ENCODE assay signal across 25 cellular contexts in genomic region chr20:3297096-3297411, GRCh38.
"Had no signal": no experiment of that assay in that cellular context is flagged by ENCODE, and none has a peak within 500 bp of the region (broad histone marks: within the 10 kb centered on the region; RNA-seq: fewer than 3 reads in every experiment).

No MANE protein-coding gene starts in this region.

- H3K9me3 Mint-ChIP-seq: activated T-cell treated with anti-CD3 and anti-CD28 coated beads, Interleukin-2, amount 50 U/mL, for 4 hours; activated T-helper 2 cell treated with anti-CD3 and anti-CD28 coated beads, Interferon-gamma antibody, Interleukin-2, Interleukin-4, amounts not matched to agents 10 μg/mL and 5 μg/mL and 100 μg/mL, durations not matched to agents 14 hours and 24 hours and 36 hours; naive B cell; stimulated activated naive B cell treated with anti-CD40 and anti-IgM and Interleukin-4, amounts not matched to agents 10 μg/mL and 1 μg/mL and 100 μg/mL, for 72 hours; T-helper 1 cell treated with Interleukin-12 subunit alpha and Interleukin-12 subunit beta and Interleukin-4 antibody, amounts not matched to agents 30 μg/mL and 1 μg/mL, for 36 hours; type B pancreatic cell; WTC11 had no signal

- H3K4me1 ChIP-seq: esophagus squamous epithelium, right lobe of liver, vagina had no signal

- H3K4me3 ChIP-seq: coronary artery, esophagus squamous epithelium, gastroesophageal sphincter, lung, right lobe of liver, testis, vagina had no signal

- DNase-seq: activated CD4-positive, alpha-beta T cell treated with anti-CD3 and anti-CD28 coated beads, Interleukin-2, amount 50 U/mL, for 4 hours; activated CD8-positive, alpha-beta memory T cell treated with anti-CD3 and anti-CD28 coated beads, Interleukin-2, amount 50 U/mL, for 48 hours; activated naive CD4-positive, alpha-beta T cell; activated T-cell treated with anti-CD3 and anti-CD28 coated beads, Interleukin-2, amount 50 U/mL, for 4 hours; cerebellar nuclear complex; esophagus squamous epithelium; head of caudate nucleus; naive B cell; right lobe of liver; stimulated activated CD4-positive, alpha-beta T cell treated with anti-CD3 and anti-CD28 coated beads, Interleukin-2, amount 100 ng/mL, for 48 hours; stimulated activated CD8-positive, alpha-beta memory T cell treated with anti-CD3 and anti-CD28 coated beads, Interleukin-4, amount 100 ng/mL, for 48 hours; stimulated activated naive B cell treated with anti-CD40 and anti-IgM and Interleukin-4, amounts not matched to agents 10 μg/mL and 1 μg/mL and 100 μg/mL, for 72 hours; T1000; testis had no signal

- H3K4me1 Mint-ChIP-seq: naive B cell; stimulated activated naive B cell treated with anti-CD40 and anti-IgM and Interleukin-4, amounts not matched to agents 10 μg/mL and 1 μg/mL and 100 μg/mL, for 72 hours had no signal

- H3K4me3 Mint-ChIP-seq: activated naive CD8-positive, alpha-beta T cell; activated T-cell treated with anti-CD3 and anti-CD28 coated beads, Interleukin-2, amount 50 U/mL, for 4 hours; naive B cell; stimulated activated naive B cell treated with anti-CD40 and anti-IgM and Interleukin-4, amounts not matched to agents 10 μg/mL and 1 μg/mL and 100 μg/mL, for 72 hours; T-helper 1 cell treated with Interleukin-12 subunit alpha and Interleukin-12 subunit beta and Interleukin-4 antibody, amounts not matched to agents 30 μg/mL and 1 μg/mL, for 36 hours; type B pancreatic cell; WTC11 had no signal

- H3K27me3 Mint-ChIP-seq: activated naive CD8-positive, alpha-beta T cell; naive B cell; stimulated activated naive B cell treated with anti-CD40 and anti-IgM and Interleukin-4, amounts not matched to agents 10 μg/mL and 1 μg/mL and 100 μg/mL, for 72 hours; type B pancreatic cell had no signal

- FAIRE-seq: astrocyte, keratinocyte had no signal

- H3K9me3 ChIP-seq: esophagus squamous epithelium, gastroesophageal sphincter, right lobe of liver, testis, vagina had no signal

- H3K27ac Mint-ChIP-seq: activated naive CD8-positive, alpha-beta T cell; activated T-helper 2 cell treated with anti-CD3 and anti-CD28 coated beads, Interferon-gamma antibody, Interleukin-2, Interleukin-4, amounts not matched to agents 10 μg/mL and 5 μg/mL and 100 μg/mL, durations not matched to agents 14 hours and 24 hours and 36 hours; stimulated activated naive B cell treated with anti-CD40 and anti-IgM and Interleukin-4, amounts not matched to agents 10 μg/mL and 1 μg/mL and 100 μg/mL, for 72 hours; T-helper 1 cell treated with Interleukin-12 subunit alpha and Interleukin-12 subunit beta and Interleukin-4 antibody, amounts not matched to agents 30 μg/mL and 1 μg/mL, for 36 hours; type B pancreatic cell; WTC11 had no signal

- H3K27ac ChIP-seq: coronary artery, esophagus squamous epithelium, right lobe of liver, testis, vagina had no signal

- H3K27me3 ChIP-seq: esophagus squamous epithelium, gastroesophageal sphincter, right lobe of liver, testis, vagina had no signal

- ATAC-seq: activated T-cell treated with anti-CD3 and anti-CD28 coated beads, Interleukin-2, amount 50 U/mL, for 4 hours; gastroesophageal sphincter; right lobe of liver; stimulated activated naive B cell treated with anti-CD40 and anti-IgM and Interleukin-4, amounts not matched to agents 10 μg/mL and 1 μg/mL and 100 μg/mL, for 72 hours; WTC11 had no signal
